18 cellular contexts compared by ENCODE assay signal in the genomic region with DNA sequence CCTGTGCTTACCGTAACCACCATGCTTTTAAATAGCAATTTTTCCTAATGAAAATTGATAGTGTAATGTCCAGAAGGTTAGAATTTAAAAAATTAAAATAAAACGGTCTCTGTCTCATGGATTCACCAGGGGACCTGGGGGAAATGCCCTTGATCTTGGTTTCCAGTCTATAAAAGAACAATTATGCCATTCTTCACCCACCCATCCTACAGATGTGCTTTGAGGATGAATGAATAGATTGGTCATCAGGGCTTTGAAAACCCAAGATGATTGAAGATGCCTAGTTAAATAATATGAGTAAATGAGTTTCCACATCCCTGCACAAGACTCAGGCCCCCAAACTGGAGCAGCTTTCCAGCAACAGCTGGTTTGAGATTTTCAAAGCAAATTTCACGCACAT.
"Had no signal": no experiment of that assay in that cellular context is flagged by ENCODE, and none has a peak within 500 bp of the region (broad histone marks: within the 10 kb centered on the region; RNA-seq: fewer than 3 reads in every experiment).

No MANE protein-coding gene starts in this region.

- DNase-seq: IMR-90, Karpas-422, KG1, MG63, NCI-H1092, NCI-H1105 treated with DMSO at 0.1 percent for 48 hours, NCI-H1417 treated with DMSO at 0.1 percent for 48 hours, NCI-H146, NCI-H1694 treated with DMSO at 0.1 percent for 48 hours, NCI-H1930, NCI-H2081, NCI-H2107, NCI-H2227 treated with DMSO at 0.1 percent for 48 hours, NCI-H524, NCI-H526 treated with DMSO at 0.1 percent for 48 hours, NCI-H774, SHP77 had no signal

- H3K27ac ChIP-seq: RWPE1 had no signal

- H3K27me3 ChIP-seq: MG63 had no signal

- H3K9me3 ChIP-seq: MG63 had no signal
